12 cellular contexts compared by ENCODE assay signal in the genomic region with DNA sequence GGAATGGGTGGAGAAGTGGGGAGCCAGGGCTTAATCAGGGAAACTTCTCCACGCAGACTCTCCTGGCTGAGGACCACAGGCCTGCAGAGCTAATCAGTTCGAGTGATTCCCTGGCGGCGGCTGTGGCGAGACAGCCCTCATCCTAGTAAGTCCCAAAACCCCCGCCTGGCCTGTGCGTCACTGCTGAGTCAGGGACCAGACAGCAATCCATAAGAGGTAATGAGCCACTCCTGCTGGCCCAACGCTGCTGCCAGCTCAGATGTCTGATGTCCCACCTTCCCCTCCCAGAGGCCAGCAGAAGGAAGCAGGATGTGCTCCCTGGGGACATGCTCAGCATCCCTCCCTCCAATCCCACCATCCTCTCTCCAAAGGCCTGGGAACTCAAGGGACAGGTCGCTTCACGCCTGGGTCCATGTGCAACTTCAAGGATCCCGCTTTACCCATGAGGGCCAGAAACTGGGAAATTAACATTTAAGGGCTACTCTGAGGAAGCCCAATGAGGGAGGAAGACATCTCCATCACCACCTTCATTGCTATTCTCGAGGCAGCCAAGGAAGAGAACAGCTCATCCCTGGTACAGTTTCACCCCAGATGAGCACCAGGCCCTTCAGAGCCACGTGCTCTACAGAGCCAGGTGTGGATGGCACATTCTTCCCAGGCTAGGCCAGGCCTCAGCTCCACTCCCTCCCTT. TPM values are rescaled to one million over a fixed set of nuclear protein-coding genes. Genes with fewer than 3 reads are reported as not detected.
DNase-seq lines count a peak whose midpoint lies in the region; ATAC-seq and TF ChIP-seq lines count a peak whose summit lies in the region.
"Had no signal": no experiment of that assay in that cellular context is flagged by ENCODE, and none has a peak within 500 bp of the region (broad histone marks: within the 10 kb centered on the region; RNA-seq: fewer than 3 reads in every experiment).

No MANE protein-coding gene starts in this region.

- no peak for TF ChIP-seq POLR2A in gastroesophageal sphincter (IDR thresholded peaks at IDR 0.05)

- H3K9me3 ChIP-seq in WERI-Rb-1 (ENCODE audit: severe bottlenecking) (no peaks in the 10 kb centered on the region), gastroesophageal sphincter (no peaks in the 10 kb centered on the region)
- H3K9me3 ChIP-seq: mucosa of descending colon had no signal

- intact Hi-C loops in cardiac septum (cut with DNase I): loop anchor here (10.0 kb wide), 1 partner anchor 56 kb away; no protein-coding TSS in a partner anchor

- H3K27me3 ChIP-seq in WERI-Rb-1 (ENCODE audit: insufficient read depth, low read depth, severe bottlenecking): no peaks in the 10 kb centered on the region
- H3K27me3 ChIP-seq in gastroesophageal sphincter: no peaks in the 10 kb centered on the region

- TF ChIP-seq EP300 in gastroesophageal sphincter (IDR thresholded peaks at IDR 0.05): no peak

- no peak for ATAC-seq in gastroesophageal sphincter
- ATAC-seq in GM19455 (IDR thresholded peaks at IDR 0.05; ENCODE audit: unreplicated experiment): no peak
- ATAC-seq: mucosa of descending colon had no signal

- H3K36me3 ChIP-seq in WERI-Rb-1: peaks cover 95% of the 10 kb centered on the region
- peaks cover 0 to 80% of the 10 kb centered on the region in 2 donors for H3K36me3 ChIP-seq in gastroesophageal sphincter

- TF ChIP-seq CTCF in WERI-Rb-1 (IDR thresholded peaks at IDR 0.05; ENCODE audit: low read depth, low read length) (0 out of 2 replicates have a peak, but pooled peaks have one; percentile 5), gastroesophageal sphincter (IDR thresholded peaks at IDR 0.05) (no peak)

- H3K4me3 ChIP-seq in WERI-Rb-1 (ENCODE audit: low read depth, low read length) (no peak overlapping the region), gastroesophageal sphincter (no peak overlapping the region)
- H3K4me3 ChIP-seq: mucosa of descending colon had no signal

- H3K4me1 ChIP-seq in gastroesophageal sphincter: peaks cover 0 to 23% (median 3%) of the 10 kb centered on the region in 3 donors

- DNase-seq in NCI-H82 (lab: John Stamatoyannopoulos, UW) (peak; percentile 26), NCI-H82 treated with DMSO at 0.1 percent for 48 hours (lab: John Stamatoyannopoulos, UW; ENCODE audit: unreplicated experiment) (no peak), WERI-Rb-1 (peak; percentile 95), fibroblast of the conjunctiva (ENCODE audit: low read depth) (peak; percentile 66), cardiac septum (ENCODE audit: low spot score) (no peak), pons (ENCODE audit: low spot score) (no peak)
- DNase-seq: activated T-cell treated with anti-CD3 and anti-CD28 coated beads for 4 hours; NCI-H187; stimulated activated CD4-positive, alpha-beta T cell treated with anti-CD3 and anti-CD28 coated beads, Interleukin-12 subunit alpha, Interleukin-12 subunit beta, amount 100 ng/mL, for 4 hours had no signal

- 78 to 100% methylated on average over 1 to 6 of the region's 13 CpGs for WGBS in gastroesophageal sphincter (ENCODE audit: low coverage in 1 of 2), 2 donors

- H3K27ac ChIP-seq in WERI-Rb-1 (peak overlapping the region; percentile 93), gastroesophageal sphincter (no peak overlapping the region)

RNA-seq across cellular contexts. Expression of gene ACLY, which starts 7.9 kb away (rescaled TPM):
- 33.6 TPM for total RNA-seq in cardiac septum
- 10 to 100 TPM; 40.8 to 84.0 (median 61.6) TPM for total RNA-seq in gastroesophageal sphincter

RNA-seq across cellular contexts. Expression of gene ODAD4, which starts 19.6 kb away (rescaled TPM):
- total RNA-seq in cardiac septum: 0.54 TPM
- 1 to 10 TPM in 1 of 4 donors, under 1 TPM in 3; 0.19 to 2.2 (median 0.60) TPM for total RNA-seq in gastroesophageal sphincter

RNA-seq across cellular contexts. Expression of gene KLHL11, which starts 45.6 kb away (rescaled TPM):
- total RNA-seq in cardiac septum (5.1 TPM), gastroesophageal sphincter (10 to 100 TPM; 17.5 to 32.7 (median 22.7) TPM)

RNA-seq across cellular contexts. Expression of gene CNP, which starts 55.7 kb away (rescaled TPM):
- total RNA-seq in cardiac septum (24.2 TPM), gastroesophageal sphincter (10 to 100 TPM; 56.7 to 97.9 (median 64.7) TPM)

Comparison
In these comparisons a context has a peak if more than half of its experiments do, and no peak if none do; other contexts are left out.
1. DNase-seq: peak in NCI-H82 (single experiment), WERI-Rb-1 (single experiment) and fibroblast of the conjunctiva (single experiment); none in NCI-H82 treated with DMSO at 0.1 percent for 48 hours (single experiment), cardiac septum (single experiment) and pons (single experiment).